Comparison of ENCODE assay signal across 15 cellular contexts in genomic region chr3:53994986-53995385, GRCh38.
A peak's percentile ranks its signal among the peaks of the same experiment; 100 is the strongest.
DNase-seq lines count a peak whose midpoint lies in the region; ATAC-seq and TF ChIP-seq lines count a peak whose summit lies in the region.
"Had no signal": no experiment of that assay in that cellular context is flagged by ENCODE, and none has a peak within 500 bp of the region (broad histone marks: within the 10 kb centered on the region; RNA-seq: fewer than 3 reads in every experiment).

No MANE protein-coding gene starts in this region.

- no peak for TF ChIP-seq CTCF in gastroesophageal sphincter (IDR thresholded peaks at IDR 0.05)
- TF ChIP-seq CTCF in upper lobe of right lung (IDR thresholded peaks at IDR 0.05), result no peak

- DNase-seq in middle frontal gyrus (ENCODE audit: extremely low spot score, low spot score), result peak; percentile 34
- DNase-seq in upper lobe of right lung, result no peak
- no peak for DNase-seq in DMS53 treated with DMSO at 0.1 percent for 48 hours (lab: John Stamatoyannopoulos, UW; ENCODE audit: unreplicated experiment)
- DNase-seq in HEK293T (ENCODE audit: extremely low spot score), result no peak
- DNase-seq: AML-193, DMS79 treated with DMSO at 0.1 percent for 48 hours, NCI-H1417 treated with DMSO at 0.1 percent for 48 hours, NCI-H1930, NCI-H226, NCI-H524 treated with DMSO at 0.1 percent for 48 hours had no signal

- ATAC-seq in gastroesophageal sphincter (peak; percentile 51), upper lobe of right lung (peak; percentile 43), HG03457 (IDR thresholded peaks at IDR 0.05; ENCODE audit: unreplicated experiment) (no peak)

- intact Hi-C loops in upper lobe of right lung (cut with DNase I), result no loop called here

- no peaks in the 10 kb centered on the region for H3K27me3 ChIP-seq in gastroesophageal sphincter
- no peaks in the 10 kb centered on the region for H3K27me3 ChIP-seq in upper lobe of right lung
- H3K27me3 ChIP-seq: SJSA1 had no signal

- no peaks in the 10 kb centered on the region for H3K36me3 ChIP-seq in gastroesophageal sphincter
- H3K36me3 ChIP-seq in upper lobe of right lung, result no peaks in the 10 kb centered on the region
- H3K36me3 ChIP-seq: SJSA1 had no signal

- no peak for TF ChIP-seq EP300 in gastroesophageal sphincter (IDR thresholded peaks at IDR 0.05)

- H3K4me1 ChIP-seq in gastroesophageal sphincter (no peaks in the 10 kb centered on the region), upper lobe of right lung (no peaks in the 10 kb centered on the region)
- H3K4me1 ChIP-seq: SJSA1 had no signal

- CTCF ChIA-PET in HEK293T (lab: Yijun Ruan, JAX), result no interaction called here

- H3K9me3 ChIP-seq in gastroesophageal sphincter (no peaks in the 10 kb centered on the region), upper lobe of right lung (no peaks in the 10 kb centered on the region)
- H3K9me3 ChIP-seq: SJSA1 had no signal

- POLR2A ChIA-PET in HEK293T (lab: Yijun Ruan, JAX), result no interaction called here

- H3K4me3 ChIP-seq in gastroesophageal sphincter (no peak overlapping the region), upper lobe of right lung (no peak overlapping the region)
- H3K4me3 ChIP-seq: SJSA1 had no signal

- 28 to 46% methylated on average over 3 of the region's 7 CpGs for WGBS in gastroesophageal sphincter (ENCODE audit: low coverage in 1 of 2), 2 donors

- H3K27ac ChIP-seq in angular gyrus (ENCODE audit: low read depth, low read length) (peak overlapping the region; percentile 66), gastroesophageal sphincter (peak overlapping the region in 3 of 4 donors; percentile 9 to 43 (median 17)), upper lobe of right lung (peak overlapping the region; percentile 7)
- H3K27ac ChIP-seq: KMS-11, SJSA1 had no signal

- no peak for TF ChIP-seq POLR2A in gastroesophageal sphincter (IDR thresholded peaks at IDR 0.05)

TF ChIP-seq in HEK293T, 16 proteins besides CTCF, POLR2A, EP300 and RAD21:
- TF ChIP-seq FOXM1 (IDR thresholded peaks at IDR 0.05; ENCODE audit: borderline replicate concordance), result no peak
- TF ChIP-seq CTBP1 (IDR thresholded peaks at IDR 0.05; ENCODE audit: borderline replicate concordance), result no peak
- TF ChIP-seq BHLHE40 (IDR thresholded peaks at IDR 0.05; ENCODE audit: borderline replicate concordance), result no peak
- TF ChIP-seq PKNOX1 (IDR thresholded peaks at IDR 0.05), result no peak
- no peak for TF ChIP-seq SP1 (IDR thresholded peaks at IDR 0.05)
- no peak for TF ChIP-seq L3MBTL2 (conservative IDR thresholded peaks at IDR 0.05)
- no peak for TF ChIP-seq FOXK2 (IDR thresholded peaks at IDR 0.05)
- TF ChIP-seq LEF1 (IDR thresholded peaks at IDR 0.05; ENCODE audit: borderline replicate concordance), result no peak
- TF ChIP-seq SUZ12 (IDR thresholded peaks at IDR 0.05), result no peak
- TF ChIP-seq NFRKB (IDR thresholded peaks at IDR 0.05), result no peak
- TF ChIP-seq TARDBP (IDR thresholded peaks at IDR 0.05), result no peak
- no peak for TF ChIP-seq ELF4 (IDR thresholded peaks at IDR 0.05)
- no peak for TF ChIP-seq FOXA1 (IDR thresholded peaks at IDR 0.05)
- no peak for TF ChIP-seq ZNF384 (IDR thresholded peaks at IDR 0.05)
- TF ChIP-seq HDGF (IDR thresholded peaks at IDR 0.05; ENCODE audit: borderline replicate concordance), result no peak
- no peak for TF ChIP-seq ARNT (IDR thresholded peaks at IDR 0.05)

Comparison
In these comparisons a context has a peak if more than half of its experiments do, and no peak if none do; other contexts are left out.
1. H3K27ac ChIP-seq: peak in every context shown above with its lines; median percentile 66 in angular gyrus; 17 in gastroesophageal sphincter; 7 in upper lobe of right lung.